ENCODE assay signal across 1 cellular context in genomic region chr9:3498691-3499090, GRCh38.
TF ChIP-seq lines count a peak whose summit lies in the region.

No MANE protein-coding gene starts in this region.

TF ChIP-seq in WTC11, 78 proteins besides CTCF, POLR2A, EP300 and RAD21 (continued from another document):
- no peak for TF ChIP-seq AR (CRISPR knock-in tag; IDR thresholded peaks at IDR 0.05)
- TF ChIP-seq SMAD3 (CRISPR knock-in tag; IDR thresholded peaks at IDR 0.05; ENCODE audit: borderline replicate concordance), result no peak
- TF ChIP-seq TEAD1 (CRISPR knock-in tag; IDR thresholded peaks at IDR 0.05), result no peak
- no peak for TF ChIP-seq CREB1 (CRISPR knock-in tag; IDR thresholded peaks at IDR 0.05)
- no peak for TF ChIP-seq ZNF512 (CRISPR knock-in tag; IDR thresholded peaks at IDR 0.05; ENCODE audit: borderline replicate concordance)
- no peak for TF ChIP-seq NR2C2 (CRISPR knock-in tag; IDR thresholded peaks at IDR 0.05)
- TF ChIP-seq NFYB (CRISPR knock-in tag; conservative IDR thresholded peaks at IDR 0.05; ENCODE audit: low read depth), result no peak
